In the genomic region with DNA sequence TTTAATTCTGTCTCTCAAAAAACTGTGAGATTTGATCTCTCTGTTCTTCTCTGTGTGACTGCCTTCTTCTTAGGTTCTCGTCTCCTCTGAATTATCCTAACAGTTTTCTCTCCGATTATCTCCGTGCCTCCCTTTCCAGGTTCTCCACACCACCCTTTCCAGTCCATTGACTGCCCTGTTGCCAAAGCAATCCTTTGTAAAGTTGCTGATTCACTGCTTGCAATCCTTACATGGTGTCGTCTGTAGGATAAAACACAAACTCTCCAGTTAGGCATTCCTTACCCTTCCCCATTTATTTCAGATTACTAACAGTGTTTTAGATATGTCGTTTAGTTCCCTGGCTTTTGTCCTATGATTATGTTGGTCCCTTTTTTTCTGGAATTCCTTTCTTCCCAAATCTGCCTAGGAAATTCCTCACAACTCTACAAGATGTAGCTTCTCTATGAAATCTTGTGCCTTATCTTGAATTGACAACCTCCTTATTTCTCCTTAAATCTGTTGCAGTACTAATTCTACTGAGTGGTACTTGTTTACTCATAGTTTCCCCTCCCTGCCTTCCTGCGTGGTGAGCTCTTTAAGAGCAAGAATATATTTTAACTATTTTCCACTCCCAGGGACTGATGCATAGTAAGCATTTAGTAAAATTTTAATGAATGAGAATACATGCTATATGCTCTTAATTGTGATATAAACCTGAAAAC, we compare ENCODE assay signal across 14 cellular contexts.
A peak's percentile ranks its signal among the peaks of the same experiment; 100 is the strongest.
DNase-seq lines count a peak whose midpoint lies in the region; ATAC-seq lines count a peak whose summit lies in the region.
"Had no signal": no experiment of that assay in that cellular context is flagged by ENCODE, and none has a peak within 500 bp of the region (broad histone marks: within the 10 kb centered on the region; RNA-seq: fewer than 3 reads in every experiment).

No MANE protein-coding gene starts in this region.

- DNase-seq in stimulated activated CD4-positive, alpha-beta T cell treated with anti-CD3 and anti-CD28 coated beads, Interleukin-1b, Interleukin-23, amount 100 ng/mL, for 48 hours: peak; percentile 10
- DNase-seq in stimulated activated CD4-positive, alpha-beta T cell treated with anti-CD3 and anti-CD28 coated beads, Interleukin-4, amount 100 ng/mL, for 1 hour: no peak
- DNase-seq in amniotic epithelial cell (ENCODE audit: low read depth): peak; percentile 64
- DNase-seq in medulla oblongata (ENCODE audit: extremely low spot score): peak; percentile 10
- no peak for DNase-seq in NCI-H82 (lab: John Stamatoyannopoulos, UW)
- DNase-seq: cortex of kidney; hypothalamus; naive thymus-derived CD8-positive, alpha-beta T cell; NCI-H2081 treated with DMSO at 0.1 percent for 48 hours; stimulated activated CD4-positive, alpha-beta T cell treated with anti-CD3 and anti-CD28 coated beads, Interleukin-4, amount 100 ng/mL, for 24 hours; upper lobe of left lung had no signal

- ATAC-seq in GM19328 (IDR thresholded peaks at IDR 0.05; ENCODE audit: unreplicated experiment) (no peak), GM21390 (IDR thresholded peaks at IDR 0.05; ENCODE audit: unreplicated experiment) (no peak), GM18858 (IDR thresholded peaks at IDR 0.05; ENCODE audit: unreplicated experiment) (no peak)
- ATAC-seq: naive thymus-derived CD8-positive, alpha-beta T cell had no signal

Comparison
In these comparisons a context has a peak if more than half of its experiments do, and no peak if none do; other contexts are left out.
1. DNase-seq: peak in stimulated activated CD4-positive, alpha-beta T cell treated with anti-CD3 and anti-CD28 coated beads, Interleukin-1b, Interleukin-23, amount 100 ng/mL, for 48 hours (single experiment), amniotic epithelial cell (single experiment) and medulla oblongata (single experiment); none in stimulated activated CD4-positive, alpha-beta T cell treated with anti-CD3 and anti-CD28 coated beads, Interleukin-4, amount 100 ng/mL, for 1 hour (single experiment) and NCI-H82 (single experiment).